27 cellular contexts compared by ENCODE assay signal in the genomic region with DNA sequence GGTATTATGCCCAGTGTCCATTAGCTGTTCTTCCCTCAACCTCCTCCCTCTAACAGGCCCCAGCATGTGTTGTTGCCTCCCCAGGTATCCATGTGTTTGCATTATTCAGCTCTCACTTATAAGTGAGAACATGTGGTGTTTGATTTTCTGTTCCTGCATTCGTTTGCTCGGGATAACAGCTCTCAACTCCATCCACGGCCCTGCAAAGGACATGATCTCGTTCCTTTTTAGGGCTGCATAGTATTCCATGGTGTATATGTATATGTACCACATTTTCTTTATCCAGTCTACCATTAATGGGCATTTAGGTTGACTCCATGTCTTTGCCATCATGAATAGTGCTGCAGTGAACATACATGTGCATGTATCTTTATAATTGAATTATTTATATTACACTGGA.
"Had no signal": no experiment of that assay in that cellular context is flagged by ENCODE, and none has a peak within 500 bp of the region (broad histone marks: within the 10 kb centered on the region; RNA-seq: fewer than 3 reads in every experiment).

No MANE protein-coding gene starts in this region.

- H3K9me3 Mint-ChIP-seq: natural killer cell treated with Interleukin-12 subunit alpha and Interleukin-12 subunit beta and Interleukin-15 and Interleukin-18, amount 100 ng/mL, for 72 hours; stimulated activated effector memory CD8-positive, alpha-beta T cell treated with anti-CD3 and anti-CD28 coated beads, Interleukin-12 subunit alpha, Interleukin-12 subunit beta, amount 100 ng/mL, for 72 hours; stimulated activated naive CD8-positive, alpha-beta T cell treated with anti-CD3 and anti-CD28 coated beads, Interleukin-15, Interleukin-2, amounts not matched to agents 100 ng/mL and 50 ng/mL, for 24 hours had no signal

- DNase-seq: nephron progenitor cell; nucleus accumbens; pancreas; psoas muscle; right cardiac atrium; right lobe of liver; sigmoid colon; small intestine; stimulated activated CD4-positive, alpha-beta T cell treated with anti-CD3 and anti-CD28 coated beads, Interleukin-15, amount 100 ng/mL, for 24 hours; stimulated activated CD4-positive, alpha-beta T cell treated with anti-CD3 and anti-CD28 coated beads, Interleukin-2, amount 100 ng/mL, for 24 hours; stimulated activated CD4-positive, alpha-beta T cell treated with anti-CD3 and anti-CD28 coated beads, Interleukin-2, amount 100 ng/mL, for 48 hours; stimulated activated CD4-positive, alpha-beta T cell treated with anti-CD3 and anti-CD28 coated beads, Interleukin-4, amount 100 ng/mL, for 24 hours; stimulated activated naive B cell treated with anti-CD40 and anti-IgM and Interleukin-4, amounts not matched to agents 10 μg/mL and 1 μg/mL and 100 μg/mL, for 72 hours; stimulated activated naive CD4-positive, alpha-beta T cell treated with Interleukin-2 at 50 U/mL for 16 hours; stomach; thyroid gland; trophoblast cell; upper lobe of left lung had no signal

- FAIRE-seq: pancreas, small intestine, urothelium cell line had no signal

- ATAC-seq: natural killer cell treated with Interleukin-12 subunit alpha and Interleukin-12 subunit beta and Interleukin-15 and Interleukin-18, amount 100 ng/mL, for 72 hours; pancreas; psoas muscle; right cardiac atrium; right lobe of liver; stimulated activated effector memory CD8-positive, alpha-beta T cell treated with anti-CD3 and anti-CD28 coated beads, Interleukin-12 subunit alpha, Interleukin-12 subunit beta, amount 100 ng/mL, for 72 hours; stimulated activated naive B cell treated with anti-CD40 and anti-IgM and Interleukin-4, amounts not matched to agents 10 μg/mL and 1 μg/mL and 100 μg/mL, for 72 hours had no signal

- H3K4me1 Mint-ChIP-seq: nephron progenitor cell had no signal

- H3K4me1 ChIP-seq: pancreas, sigmoid colon, thyroid gland had no signal

- H3K9me3 ChIP-seq: neutrophil, pancreas, right lobe of liver, stomach, thoracic aorta, thyroid gland, upper lobe of left lung, vagina had no signal

- H3K4me3 ChIP-seq: pancreas, psoas muscle, right lobe of liver, sigmoid colon, stomach, thoracic aorta, thyroid gland, tibial nerve, upper lobe of left lung, vagina had no signal

- H3K27ac ChIP-seq: neutrophil, pancreas, psoas muscle, right lobe of liver, sigmoid colon, stomach, thoracic aorta, thyroid gland, tibial nerve, upper lobe of left lung, vagina had no signal

- H3K27me3 ChIP-seq: neutrophil, pancreas, right lobe of liver, sigmoid colon, stomach, thyroid gland, tibial nerve, upper lobe of left lung, vagina had no signal

- H3K27me3 Mint-ChIP-seq: natural killer cell treated with Interleukin-12 subunit alpha and Interleukin-12 subunit beta and Interleukin-15 and Interleukin-18, amount 100 ng/mL, for 72 hours; stimulated activated naive B cell treated with anti-CD40 and anti-IgM and Interleukin-4, amounts not matched to agents 10 μg/mL and 1 μg/mL and 100 μg/mL, for 72 hours; stimulated activated naive CD8-positive, alpha-beta T cell treated with anti-CD3 and anti-CD28 coated beads, Interleukin-15, Interleukin-2, amounts not matched to agents 100 ng/mL and 50 ng/mL, for 24 hours had no signal

- H3K4me3 Mint-ChIP-seq: natural killer cell treated with Interleukin-12 subunit alpha and Interleukin-12 subunit beta and Interleukin-15 and Interleukin-18, amount 100 ng/mL, for 72 hours; nephron progenitor cell; neural crest cell; stimulated activated effector memory CD8-positive, alpha-beta T cell treated with anti-CD3 and anti-CD28 coated beads, Interleukin-12 subunit alpha, Interleukin-12 subunit beta, amount 100 ng/mL, for 72 hours; stimulated activated naive B cell treated with anti-CD40 and anti-IgM and Interleukin-4, amounts not matched to agents 10 μg/mL and 1 μg/mL and 100 μg/mL, for 72 hours; stimulated activated naive CD8-positive, alpha-beta T cell treated with anti-CD3 and anti-CD28 coated beads, Interleukin-15, Interleukin-2, amounts not matched to agents 100 ng/mL and 50 ng/mL, for 24 hours had no signal

- H3K36me3 ChIP-seq: neutrophil, pancreas, right lobe of liver, sigmoid colon, thyroid gland had no signal

- H3K27ac Mint-ChIP-seq: natural killer cell treated with Interleukin-12 subunit alpha and Interleukin-12 subunit beta and Interleukin-15 and Interleukin-18, amount 100 ng/mL, for 72 hours; nephron progenitor cell; stimulated activated effector memory CD8-positive, alpha-beta T cell treated with anti-CD3 and anti-CD28 coated beads, Interleukin-12 subunit alpha, Interleukin-12 subunit beta, amount 100 ng/mL, for 72 hours; stimulated activated naive B cell treated with anti-CD40 and anti-IgM and Interleukin-4, amounts not matched to agents 10 μg/mL and 1 μg/mL and 100 μg/mL, for 72 hours; stimulated activated naive CD8-positive, alpha-beta T cell treated with anti-CD3 and anti-CD28 coated beads, Interleukin-15, Interleukin-2, amounts not matched to agents 100 ng/mL and 50 ng/mL, for 24 hours had no signal
